In genomic region chr14:75294649-75295033, GRCh38 we compare ENCODE assay signal across 8 cellular contexts. TPM values are rescaled to one million over a fixed set of nuclear protein-coding genes. Genes with fewer than 3 reads are reported as not detected.
DNase-seq lines count a peak whose midpoint lies in the region; ATAC-seq and TF ChIP-seq lines count a peak whose summit lies in the region.

No MANE protein-coding gene starts in this region.

- DNase-seq in GM23248, result no peak
- DNase-seq in left lung, result no peak
- DNase-seq in thyroid gland, result no peak

- no peak for TF ChIP-seq POLR2A in thyroid gland (IDR thresholded peaks at IDR 0.05)

- H3K4me3 ChIP-seq in ACC112 (ENCODE audit: low read depth, low read length), result peak overlapping the region; percentile 81
- peak overlapping the region; percentile 82 for H3K4me3 ChIP-seq in GM23248
- peak overlapping the region; percentile 59 to 60 for H3K4me3 ChIP-seq in left lung
- H3K4me3 ChIP-seq in thyroid gland (replicated peaks in 1 of 3), result peak overlapping the region; percentile 26 to 57 (median 35)

- H3K4me1 ChIP-seq in ACC112 (ENCODE audit: control insufficient read depth, insufficient read depth, low read length, unreplicated experiment) (peaks cover 20% of the 10 kb centered on the region), GM23248 (ENCODE audit: insufficient read depth) (peaks cover 19% of the 10 kb centered on the region), left lung (peaks cover 13 to 54% of the 10 kb centered on the region in 2 donors), thyroid gland (peaks cover 12 to 30% of the 10 kb centered on the region in 2 donors)

- H3K9me3 ChIP-seq in GM23248 (ENCODE audit: low read depth) (no peaks in the 10 kb centered on the region), left lung (no peaks in the 10 kb centered on the region), thyroid gland (no peaks in the 10 kb centered on the region)

- no peaks in the 10 kb centered on the region for H4K20me1 ChIP-seq in GM23248 (ENCODE audit: insufficient read depth)

- intact Hi-C loops in left lung (cut with DNase I), result no loop called here
- intact Hi-C loops in thyroid gland (cut with DNase I), result no loop called here

- ATAC-seq in left lung (no peak), HG03095 (IDR thresholded peaks at IDR 0.05; ENCODE audit: unreplicated experiment) (no peak), GM18498 (IDR thresholded peaks at IDR 0.05; ENCODE audit: unreplicated experiment) (no peak), HG03097 (IDR thresholded peaks at IDR 0.05; ENCODE audit: low FRiP score, unreplicated experiment) (no peak)

- TF ChIP-seq CTCF in left lung (IDR thresholded peaks at IDR 0.05), result no peak
- TF ChIP-seq CTCF in thyroid gland (IDR thresholded peaks at IDR 0.05), result peak in 2 of 6 experiments; percentile 16 to 20

- peak overlapping the region; percentile 90 for H3K9ac ChIP-seq in GM23248

- H2AFZ ChIP-seq in ACC112 (ENCODE audit: low read length, unreplicated experiment) (peak overlapping the region; percentile 43), GM23248 (peak overlapping the region; percentile 85)

- H3K79me2 ChIP-seq in ACC112 (ENCODE audit: control insufficient read depth, insufficient read depth, low read length, unreplicated experiment) (no peaks in the 10 kb centered on the region), GM23248 (ENCODE audit: insufficient read depth) (no peaks in the 10 kb centered on the region)

- 0 to 2% methylated on average over 9 of the region's 9 CpGs for WGBS in GM23248 (ENCODE audit: low coverage in 1 of 2, low lambda C conversion rate in 2 of 2, missing lambda C conversion rate in 2 of 2), 2 experiments
- WGBS in thyroid gland, 2 donors, result 1 to 5% methylated on average over 9 of the region's 9 CpGs

- in situ Hi-C loops in GM23248 (cut with MboI), result loop anchor here (25.0 kb wide), 1 partner anchor 357 kb away; no protein-coding TSS in a partner anchor

- H3K36me3 ChIP-seq in ACC112 (ENCODE audit: insufficient read depth, low read length) (no peaks in the 10 kb centered on the region), GM23248 (ENCODE audit: low read depth) (no peaks in the 10 kb centered on the region), left lung (no peaks in the 10 kb centered on the region), thyroid gland (no peaks in the 10 kb centered on the region)

- H3K27ac ChIP-seq in ACC112 (ENCODE audit: low read depth, low read length), result peak overlapping the region; percentile 92
- H3K27ac ChIP-seq in GM23248, result peak overlapping the region; percentile 91
- H3K27ac ChIP-seq in angular gyrus (ENCODE audit: low read depth, low read length), result peak overlapping the region; percentile 95
- peak overlapping the region; percentile 95 to 98 for H3K27ac ChIP-seq in left lung
- peak overlapping the region; percentile 62 to 98 (median 94) for H3K27ac ChIP-seq in thyroid gland

- H3K27me3 ChIP-seq in ACC112 (ENCODE audit: insufficient read depth, low read length) (no peaks in the 10 kb centered on the region), GM23248 (replicated peaks; ENCODE audit: insufficient read depth) (no peaks in the 10 kb centered on the region), left lung (no peaks in the 10 kb centered on the region), thyroid gland (no peaks in the 10 kb centered on the region)

- peaks cover 6% of the 10 kb centered on the region; the same call in 1 of the 2 replicates for H3F3A ChIP-seq in GM23248 (ENCODE audit: insufficient read depth)

- H3K4me2 ChIP-seq in GM23248 (ENCODE audit: unreplicated experiment), result peak overlapping the region; percentile 88

- H3K9me2 ChIP-seq in GM23248 (ENCODE audit: insufficient read depth), result no peaks in the 10 kb centered on the region

RNA-seq across cellular contexts. Expression of gene FOS, which starts 16.0 kb away (rescaled TPM):
- total RNA-seq in GM23248 (2014; rRNA removed; shearing (Covaris generic)), result 118 and 124 TPM in 2 replicates
- polyA plus RNA-seq in GM23248 (2016; fragmentation: Nextera tagmentation; extraction: Ambion mirVana), result 107 and 110 TPM in 2 replicates
- total RNA-seq in left lung (100 to 1,000 TPM in 1 of 2 donors, 10 to 100 TPM in 1; 92.2 to 264 TPM), thyroid gland (100 to 1,000 TPM in 2 of 4 donors, 10 to 100 TPM in 2; 32.1 to 239 (median 121) TPM)
